Comparison of ENCODE assay signal across 27 cellular contexts in genomic region chr13:24505756-24506155, GRCh38.
"Had no signal": no experiment of that assay in that cellular context is flagged by ENCODE, and none has a peak within 500 bp of the region (broad histone marks: within the 10 kb centered on the region; RNA-seq: fewer than 3 reads in every experiment).

No MANE protein-coding gene starts in this region.

- ATAC-seq: activated CD4-positive, CD25-positive, alpha-beta regulatory T cell treated with anti-CD3 and anti-CD28 coated beads, Interleukin-2, amount 50 U/mL, for 24 hours; activated CD8-positive, alpha-beta T cell treated with anti-CD3 and anti-CD28 coated beads, Interleukin-2, amount 10 ng/mL, durations not matched to agents 7 days and 5 days; body of pancreas; Panc1 had no signal

- H3K4me2 ChIP-seq: KMS-11, SK-N-SH had no signal

- H3K9me3 ChIP-seq: ascending aorta, body of pancreas, SJCRH30, SK-N-SH had no signal

- H3K27me3 ChIP-seq: ascending aorta, body of pancreas, SJCRH30 had no signal

- H3K27ac ChIP-seq: ascending aorta, body of pancreas, KMS-11, SJCRH30 had no signal

- H3K4me1 ChIP-seq: SJCRH30 had no signal

- H3K4me3 ChIP-seq: ascending aorta, body of pancreas, SJCRH30 had no signal

- DNase-seq: activated CD4-positive, alpha-beta T cell treated with anti-CD3 and anti-CD28 coated beads for 48 hours; activated CD4-positive, alpha-beta T cell treated with anti-CD3 and anti-CD28 coated beads, Interleukin-2, amount 50 U/mL, for 4 hours; activated CD8-positive, alpha-beta memory T cell treated with anti-CD3 and anti-CD28 coated beads, Interleukin-2, amount 50 U/mL, for 48 hours; activated CD8-positive, alpha-beta T cell treated with anti-CD3 and anti-CD28 coated beads, Interleukin-2, amount 10 ng/mL, durations not matched to agents 7 days and 5 days; activated naive CD4-positive, alpha-beta T cell; activated T-cell treated with anti-CD3 and anti-CD28 coated beads, Interleukin-2, amount 50 U/mL, for 1 hour; amniotic stem cell; central memory CD4-positive, alpha-beta T cell; NCI-H1092 treated with DMSO at 0.1 percent for 48 hours; NCI-H1417 treated with DMSO at 0.1 percent for 48 hours; NCI-H1694; NCI-H2029; NCI-H2107; NCI-H2171 treated with DMSO at 0.1 percent for 48 hours; NCI-H510A; NCI-H69; NK-92 treated with Interleukin-12 subunit alpha and Interleukin-12 subunit beta, amount 100 ng/mL, for 24 hours; Right ventricle myocardium superior; RPMI8226; SJCRH30; SK-N-SH; T-helper 1 cell had no signal

- H3K9ac ChIP-seq: KMS-11, SK-N-SH had no signal
